Comparison of ENCODE assay signal across 8 cellular contexts in the genomic region with DNA sequence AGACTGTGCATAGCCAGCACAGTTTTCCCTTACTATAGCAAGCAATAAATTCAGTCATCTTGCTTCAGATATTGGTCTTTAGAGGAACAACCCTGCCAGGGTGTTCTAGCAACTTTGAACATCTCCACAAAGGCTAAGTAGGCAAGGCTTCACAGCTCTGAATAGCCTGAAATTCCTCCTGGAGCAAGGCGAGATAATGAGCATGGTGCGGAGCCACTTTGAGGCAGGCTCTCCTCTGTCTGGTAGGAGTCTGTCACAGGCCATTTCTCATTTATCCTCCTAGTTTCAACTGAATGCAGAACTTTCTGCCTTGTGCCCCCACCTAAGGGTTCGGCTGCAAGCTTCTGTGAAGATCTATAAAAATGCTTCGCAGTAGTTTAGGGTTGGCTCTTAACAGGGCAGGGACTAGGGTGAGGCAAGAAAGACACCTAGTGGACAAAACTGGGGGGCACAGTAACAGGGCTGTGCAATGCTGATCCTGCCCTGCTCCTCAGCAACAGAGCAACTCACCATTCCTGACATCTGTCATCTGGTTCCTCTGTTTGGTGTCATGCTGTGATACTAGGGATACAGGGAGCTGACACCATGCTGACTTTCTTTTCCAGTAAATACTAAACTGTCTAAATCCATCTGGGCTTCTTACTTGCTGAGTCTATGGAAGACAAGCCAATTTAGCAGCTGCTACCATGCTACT. TPM values are rescaled to one million over a fixed set of nuclear protein-coding genes. Genes with fewer than 3 reads are reported as not detected.
DNase-seq lines count a peak whose midpoint lies in the region; ATAC-seq and TF ChIP-seq lines count a peak whose summit lies in the region.

No MANE protein-coding gene starts in this region.

- intact Hi-C loops in colonic mucosa (cut with DNase I), result no loop called here

- no peaks in the 10 kb centered on the region for H3K36me3 ChIP-seq in colonic mucosa

- H3K27ac Mint-ChIP-seq in naive thymus-derived CD8-positive, alpha-beta T cell, result no peak overlapping the region

- H3K9me3 Mint-ChIP-seq in naive thymus-derived CD8-positive, alpha-beta T cell, result peaks cover 0 to 15% (median 4%) of the 10 kb centered on the region in 9 donors

- TF ChIP-seq CTCF in colonic mucosa (IDR thresholded peaks at IDR 0.05), result peak; percentile 39

- no peak overlapping the region for H3K4me3 Mint-ChIP-seq in naive thymus-derived CD8-positive, alpha-beta T cell

- H3K27me3 Mint-ChIP-seq in naive thymus-derived CD8-positive, alpha-beta T cell, result peaks cover 25 to 66% (median 43%) of the 10 kb centered on the region in 5 donors

- peak; percentile 37 to 52 for ATAC-seq in naive thymus-derived CD8-positive, alpha-beta T cell
- ATAC-seq in GM18868 (IDR thresholded peaks at IDR 0.05; ENCODE audit: unreplicated experiment), result no peak

- no peak overlapping the region for H3K4me3 ChIP-seq in colonic mucosa

- no peak overlapping the region for H3K27ac ChIP-seq in colonic mucosa
- H3K27ac ChIP-seq in caudate nucleus (ENCODE audit: low read depth, low read length), result no peak overlapping the region

- no peaks in the 10 kb centered on the region for H3K9me3 ChIP-seq in colonic mucosa

- peak; percentile 12 to 42 for DNase-seq in AML-193 (lab: John Stamatoyannopoulos, UW)
- peak; percentile 16 for DNase-seq in H4 (ENCODE audit: low spot score)
- peak; percentile 91 to 93 for DNase-seq in NCI-H526 (lab: John Stamatoyannopoulos, UW)
- DNase-seq in colonic mucosa, result peak; percentile 47
- DNase-seq in naive thymus-derived CD8-positive, alpha-beta T cell, result no peak
- no peak for DNase-seq in caudate nucleus (lab: John Stamatoyannopoulos, UW)
- no peak for DNase-seq in activated CD4-positive, alpha-beta T cell treated with anti-CD3 and anti-CD28 coated beads for 48 hours

- no peaks in the 10 kb centered on the region for H3K27me3 ChIP-seq in colonic mucosa

- no peak overlapping the region for H3K9ac ChIP-seq in colonic mucosa (ENCODE audit: low read depth in 2 of 2, low read length in 2 of 2)

- no peaks in the 10 kb centered on the region for H3K4me1 ChIP-seq in colonic mucosa

- H3K36me3 Mint-ChIP-seq in naive thymus-derived CD8-positive, alpha-beta T cell, result peaks cover 0 to 4% (median 0%) of the 10 kb centered on the region in 3 donors

- no peaks in the 10 kb centered on the region for H3K4me1 Mint-ChIP-seq in naive thymus-derived CD8-positive, alpha-beta T cell

- POLR2A ChIA-PET in naive thymus-derived CD8-positive, alpha-beta T cell (lab: Charles Lee), result no interaction called here

RNA-seq across cellular contexts. Expression of a gene that starts 16.6 kb away (rescaled TPM):
- 3.6 and 4.7 TPM in 2 replicates for total RNA-seq in H4 (2014; rRNA removed; shearing (Covaris generic))
- total RNA-seq in colonic mucosa, result 10 to 100 TPM; 32.7 to 48.9 TPM
- 1 to 10 TPM; 5.4 TPM for total RNA-seq in naive thymus-derived CD8-positive, alpha-beta T cell
- polyA plus RNA-seq in naive thymus-derived CD8-positive, alpha-beta T cell, result 1 to 10 TPM; 1.0 to 2.5 (median 1.8) TPM

Comparison
In these comparisons a context has a peak if more than half of its experiments do, and no peak if none do; other contexts are left out.
1. DNase-seq: peak in AML-193 (2 of 2), H4 (single experiment), NCI-H526 (2 of 2) and colonic mucosa (single experiment); none in naive thymus-derived CD8-positive, alpha-beta T cell (0 of 10), caudate nucleus (0 of 61) and activated CD4-positive, alpha-beta T cell treated with anti-CD3 and anti-CD28 coated beads for 48 hours (single experiment).